ENCODE assay signal across 23 cellular contexts in genomic region chr9:20722221-20722620, GRCh38. TPM values are rescaled to one million over a fixed set of nuclear protein-coding genes. Genes with fewer than 3 reads are reported as not detected.
A peak's percentile ranks its signal among the peaks of the same experiment; 100 is the strongest.
DNase-seq lines count a peak whose midpoint lies in the region; ATAC-seq and TF ChIP-seq lines count a peak whose summit lies in the region.
"Had no signal": no experiment of that assay in that cellular context is flagged by ENCODE, and none has a peak within 500 bp of the region (broad histone marks: within the 10 kb centered on the region; RNA-seq: fewer than 3 reads in every experiment).

No MANE protein-coding gene starts in this region.

- peaks cover 7% of the 10 kb centered on the region for H3K4me1 Mint-ChIP-seq in MCF 10A (ENCODE audit: insufficient read depth, unreplicated experiment)
- peaks cover 19% of the 10 kb centered on the region for H3K4me1 Mint-ChIP-seq in activated naive CD8-positive, alpha-beta T cell treated with anti-CD3 and anti-CD28 coated beads, Interleukin-2, amount 10 ng/mL, durations not matched to agents 7 days and 5 days
- H3K4me1 Mint-ChIP-seq in stimulated activated effector memory CD8-positive, alpha-beta T cell treated with anti-CD3 and anti-CD28 coated beads, Interleukin-12 subunit alpha, Interleukin-12 subunit beta, amount 100 ng/mL, for 72 hours: peaks cover 27% of the 10 kb centered on the region

- no peaks in the 10 kb centered on the region for H3K9me3 ChIP-seq in breast epithelium
- H3K9me3 ChIP-seq in cardiac muscle cell (ENCODE audit: low read depth): no peaks in the 10 kb centered on the region
- H3K9me3 ChIP-seq: Caco-2, esophagus squamous epithelium, Peyer's patch, tibial nerve had no signal

- no peak overlapping the region for H3K4me3 Mint-ChIP-seq in MCF 10A (ENCODE audit: unreplicated experiment)
- H3K4me3 Mint-ChIP-seq in activated naive CD8-positive, alpha-beta T cell treated with anti-CD3 and anti-CD28 coated beads, Interleukin-2, amount 10 ng/mL, durations not matched to agents 7 days and 5 days: no peak overlapping the region
- no peak overlapping the region for H3K4me3 Mint-ChIP-seq in stimulated activated effector memory CD8-positive, alpha-beta T cell treated with anti-CD3 and anti-CD28 coated beads, Interleukin-12 subunit alpha, Interleukin-12 subunit beta, amount 100 ng/mL, for 72 hours
- H3K4me3 Mint-ChIP-seq: T-helper 1 cell treated with Interleukin-12 subunit alpha and Interleukin-12 subunit beta and Interleukin-4 antibody, amounts not matched to agents 30 μg/mL and 1 μg/mL, for 36 hours had no signal

- no peaks in the 10 kb centered on the region for H3K27me3 Mint-ChIP-seq in MCF 10A (ENCODE audit: insufficient read depth, unreplicated experiment)
- H3K27me3 Mint-ChIP-seq in activated naive CD8-positive, alpha-beta T cell treated with anti-CD3 and anti-CD28 coated beads, Interleukin-2, amount 10 ng/mL, durations not matched to agents 7 days and 5 days: no peaks in the 10 kb centered on the region
- H3K27me3 Mint-ChIP-seq: naive B cell had no signal

- peak; percentile 3 for DNase-seq in MCF 10A (ENCODE audit: unreplicated experiment)
- DNase-seq in breast epithelium (ENCODE audit: low spot score in 2 of 2): no peak
- no peak for DNase-seq in activated naive CD8-positive, alpha-beta T cell treated with anti-CD3 and anti-CD28 coated beads, Interleukin-2, amount 10 ng/mL, durations not matched to agents 7 days and 5 days
- no peak for DNase-seq in cardiac muscle cell (ENCODE audit: low read depth in 1 of 2, low spot score in 1 of 2)
- DNase-seq in stimulated activated effector memory CD8-positive, alpha-beta T cell treated with anti-CD3 and anti-CD28 coated beads, Interleukin-12 subunit alpha, Interleukin-12 subunit beta, amount 100 ng/mL, for 72 hours (ENCODE audit: low spot score in 2 of 2): no peak
- DNase-seq in NCI-H1092 treated with DMSO at 0.1 percent for 48 hours (lab: John Stamatoyannopoulos, UW): no peak
- no peak for DNase-seq in HEK293T (ENCODE audit: extremely low spot score)
- DNase-seq: activated CD4-positive, CD25-positive, alpha-beta regulatory T cell treated with anti-CD3 and anti-CD28 coated beads, Interleukin-2, amount 50 U/mL, for 72 hours; activated T-cell treated with anti-CD3 and anti-CD28 coated beads for 4 hours; Caco-2; esophagus squamous epithelium; kidney glomerular epithelial cell; naive B cell; NCI-H1694; NCI-H524 treated with DMSO at 0.1 percent for 48 hours; Peyer's patch; stimulated activated CD4-positive, alpha-beta T cell treated with anti-CD3 and anti-CD28 coated beads, Interleukin-2, amount 100 ng/mL, for 24 hours had no signal

- H3K36me3 Mint-ChIP-seq in MCF 10A (ENCODE audit: insufficient read depth, unreplicated experiment): peaks cover 16% of the 10 kb centered on the region
- peaks cover 51% of the 10 kb centered on the region for H3K36me3 Mint-ChIP-seq in activated naive CD8-positive, alpha-beta T cell treated with anti-CD3 and anti-CD28 coated beads, Interleukin-2, amount 10 ng/mL, durations not matched to agents 7 days and 5 days
- H3K36me3 Mint-ChIP-seq in stimulated activated effector memory CD8-positive, alpha-beta T cell treated with anti-CD3 and anti-CD28 coated beads, Interleukin-12 subunit alpha, Interleukin-12 subunit beta, amount 100 ng/mL, for 72 hours: peaks cover 12% of the 10 kb centered on the region

- H3K4me3 ChIP-seq in breast epithelium (no peak overlapping the region), cardiac muscle cell (no peak overlapping the region)
- H3K4me3 ChIP-seq: coronary artery, esophagus squamous epithelium, hepatocyte, Peyer's patch, tibial nerve had no signal

- no peak overlapping the region for H3K27ac Mint-ChIP-seq in MCF 10A (ENCODE audit: low read depth, unreplicated experiment)
- peak overlapping the region; percentile 57 for H3K27ac Mint-ChIP-seq in activated naive CD8-positive, alpha-beta T cell treated with anti-CD3 and anti-CD28 coated beads, Interleukin-2, amount 10 ng/mL, durations not matched to agents 7 days and 5 days
- peak overlapping the region; percentile 43 for H3K27ac Mint-ChIP-seq in stimulated activated effector memory CD8-positive, alpha-beta T cell treated with anti-CD3 and anti-CD28 coated beads, Interleukin-12 subunit alpha, Interleukin-12 subunit beta, amount 100 ng/mL, for 72 hours
- H3K27ac Mint-ChIP-seq: T-helper 1 cell treated with Interleukin-12 subunit alpha and Interleukin-12 subunit beta and Interleukin-4 antibody, amounts not matched to agents 30 μg/mL and 1 μg/mL, for 36 hours had no signal

- TF ChIP-seq CTCF in MCF 10A (IDR thresholded peaks at IDR 0.05; ENCODE audit: unreplicated experiment) (no peak), breast epithelium (IDR thresholded peaks at IDR 0.05) (no peak), cardiac muscle cell (IDR thresholded peaks at IDR 0.05; ENCODE audit: low read depth, low read length) (no peak)

- no peak for ATAC-seq in activated naive CD8-positive, alpha-beta T cell treated with anti-CD3 and anti-CD28 coated beads, Interleukin-2, amount 10 ng/mL, durations not matched to agents 7 days and 5 days (ENCODE audit: low read depth)
- no peak for ATAC-seq in stimulated activated effector memory CD8-positive, alpha-beta T cell treated with anti-CD3 and anti-CD28 coated beads, Interleukin-12 subunit alpha, Interleukin-12 subunit beta, amount 100 ng/mL, for 72 hours
- no peak for ATAC-seq in HG03108 (IDR thresholded peaks at IDR 0.05; ENCODE audit: unreplicated experiment)

- no peaks in the 10 kb centered on the region for H3K9me3 Mint-ChIP-seq in MCF 10A (ENCODE audit: unreplicated experiment)
- H3K9me3 Mint-ChIP-seq in activated naive CD8-positive, alpha-beta T cell treated with anti-CD3 and anti-CD28 coated beads, Interleukin-2, amount 10 ng/mL, durations not matched to agents 7 days and 5 days: peaks cover 2% of the 10 kb centered on the region
- no peaks in the 10 kb centered on the region for H3K9me3 Mint-ChIP-seq in stimulated activated effector memory CD8-positive, alpha-beta T cell treated with anti-CD3 and anti-CD28 coated beads, Interleukin-12 subunit alpha, Interleukin-12 subunit beta, amount 100 ng/mL, for 72 hours
- H3K9me3 Mint-ChIP-seq: T-helper 1 cell treated with Interleukin-12 subunit alpha and Interleukin-12 subunit beta and Interleukin-4 antibody, amounts not matched to agents 30 μg/mL and 1 μg/mL, for 36 hours had no signal

- no peaks in the 10 kb centered on the region for H3K27me3 ChIP-seq in breast epithelium
- no peaks in the 10 kb centered on the region for H3K27me3 ChIP-seq in cardiac muscle cell
- H3K27me3 ChIP-seq: esophagus squamous epithelium, hepatocyte, Peyer's patch, tibial nerve had no signal

- POLR2A ChIA-PET in MCF 10A (lab: Yijun Ruan, JAX): no interaction called here
- POLR2A ChIA-PET in activated naive CD8-positive, alpha-beta T cell treated with anti-CD3 and anti-CD28 coated beads, Interleukin-2, amount 10 ng/mL, durations not matched to agents 7 days and 5 days (lab: Charles Lee): no interaction called here
- POLR2A ChIA-PET in HEK293T (lab: Yijun Ruan, JAX): no interaction called here

- CTCF ChIA-PET in MCF 10A (lab: Yijun Ruan, JAX): no interaction called here
- CTCF ChIA-PET in HEK293T (lab: Yijun Ruan, JAX): no interaction called here

- intact Hi-C loops in MCF 10A (cut with micrococcal nuclease): no loop called here
- intact Hi-C loops in breast epithelium (cut with DNase I; ENCODE audit: low total_unique reads): no loop called here

- H3K36me3 ChIP-seq in breast epithelium (no peaks in the 10 kb centered on the region), cardiac muscle cell (peaks cover 21% of the 10 kb centered on the region)

- TF ChIP-seq POLR2A in breast epithelium (IDR thresholded peaks at IDR 0.05): no peak

- BruUV-seq in MCF 10A (replicated peaks; lab: Mats Ljungman, UMichigan): no TSS peak

- H3K4me1 ChIP-seq in breast epithelium: no peaks in the 10 kb centered on the region
- H3K4me1 ChIP-seq in cardiac muscle cell (ENCODE audit: low read depth): peaks cover 7% of the 10 kb centered on the region
- H3K4me1 ChIP-seq: Caco-2, Peyer's patch had no signal

- H3K27ac ChIP-seq in breast epithelium: no peak overlapping the region
- peak overlapping the region; percentile 59 for H3K27ac ChIP-seq in cardiac muscle cell
- H3K27ac ChIP-seq: coronary artery, esophagus squamous epithelium, hepatocyte, HL-60, Peyer's patch, tibial nerve had no signal

TF ChIP-seq in HEK293T, 16 proteins besides CTCF, POLR2A, EP300 and RAD21:
- no peak for TF ChIP-seq ZNF384 (IDR thresholded peaks at IDR 0.05)

RNA-seq across cellular contexts. Expression of gene FOCAD, which starts 38.2 kb away (rescaled TPM):
- total RNA-seq in MCF 10A (2022): 20.7 and 23.6 TPM in 2 replicates
- 10 to 100 TPM; 23.4 to 48.1 (median 36.7) TPM for total RNA-seq in breast epithelium
- total RNA-seq in activated naive CD8-positive, alpha-beta T cell treated with anti-CD3 and anti-CD28 coated beads, Interleukin-2, amount 10 ng/mL, durations not matched to agents 7 days and 5 days: 10 to 100 TPM; 21.2 to 28.3 TPM
- 52.0 and 57.0 TPM in 2 replicates for total RNA-seq in cardiac muscle cell
- polyA plus RNA-seq in cardiac muscle cell: 32.9 and 47.0 TPM in 2 replicates
